Comparison of ENCODE assay signal across 25 cellular contexts in genomic region chr4:157582141-157582540, GRCh38.
"Had no signal": no experiment of that assay in that cellular context is flagged by ENCODE, and none has a peak within 500 bp of the region (broad histone marks: within the 10 kb centered on the region; RNA-seq: fewer than 3 reads in every experiment).

No MANE protein-coding gene starts in this region.

- H3K4me3 ChIP-seq: PC-9, Peyer's patch, SJSA1 had no signal

- H2AFZ ChIP-seq: PC-9 had no signal

- H3K27me3 ChIP-seq: Peyer's patch, SJSA1 had no signal

- H3K4me2 ChIP-seq: PC-9, SK-N-SH had no signal

- H3K27ac Mint-ChIP-seq: T-cell had no signal

- ATAC-seq: T-cell had no signal

- H3K27me3 Mint-ChIP-seq: T-cell had no signal

- H3K36me3 ChIP-seq: Peyer's patch, SJSA1 had no signal

- H3K36me3 Mint-ChIP-seq: T-cell had no signal

- H3K4me1 ChIP-seq: Peyer's patch, SJSA1 had no signal

- H3K4me3 Mint-ChIP-seq: T-cell had no signal

- DNase-seq: KBM-7, MV-4-11, NCI-H1092, NCI-H1105 treated with DMSO at 0.1 percent for 48 hours, NCI-H1417 treated with DMSO at 0.1 percent for 48 hours, NCI-H146, NCI-H1694 treated with DMSO at 0.1 percent for 48 hours, NCI-H1930, NCI-H2081, NCI-H2107, NCI-H2227 treated with DMSO at 0.1 percent for 48 hours, NCI-H524, NCI-H526 treated with DMSO at 0.1 percent for 48 hours, NCI-H748 treated with DMSO at 0.1 percent for 48 hours, OCI-M1, PC-9, Peyer's patch, Right ventricle myocardium superior, RPMI8226, SIG-M5, SK-N-SH, SW 1271, T-cell had no signal

- H3K4me1 Mint-ChIP-seq: T-cell had no signal

- H3K27ac ChIP-seq: HL-60, PC-9, Peyer's patch, SJSA1 had no signal

- H3K9me2 ChIP-seq: SK-N-SH had no signal
